In genomic region chr4:176744091-176744490, GRCh38 we compare ENCODE assay signal across 21 cellular contexts. TPM values are rescaled to one million over a fixed set of nuclear protein-coding genes. Genes with fewer than 3 reads are reported as not detected.
DNase-seq lines count a peak whose midpoint lies in the region; ATAC-seq and TF ChIP-seq lines count a peak whose summit lies in the region.
"Had no signal": no experiment of that assay in that cellular context is flagged by ENCODE, and none has a peak within 500 bp of the region (broad histone marks: within the 10 kb centered on the region; RNA-seq: fewer than 3 reads in every experiment).

No MANE protein-coding gene starts in this region.

- no peak overlapping the region for H2AFZ ChIP-seq in ACC112 (ENCODE audit: low read length, unreplicated experiment)
- H2AFZ ChIP-seq: GM23338 had no signal

- peaks cover 33% of the 10 kb centered on the region for H3K4me1 ChIP-seq in ACC112 (ENCODE audit: control insufficient read depth, insufficient read depth, low read length, unreplicated experiment)
- no peaks in the 10 kb centered on the region for H3K4me1 ChIP-seq in psoas muscle
- H3K4me1 ChIP-seq: BE2C had no signal

- no peak for TF ChIP-seq CTCF in psoas muscle (IDR thresholded peaks at IDR 0.05)

- intact Hi-C loops in psoas muscle (cut with DNase I): no loop called here

- H3K79me2 ChIP-seq in ACC112 (ENCODE audit: control insufficient read depth, insufficient read depth, low read length, unreplicated experiment): peaks cover 91% of the 10 kb centered on the region

- H3K9me3 ChIP-seq in psoas muscle: no peaks in the 10 kb centered on the region
- H3K9me3 ChIP-seq: BE2C had no signal

- 93 to 97% (median 95%) methylated on average over 2 of the region's 2 CpGs for WGBS in psoas muscle, 3 donors

- H3K27me3 ChIP-seq in ACC112 (ENCODE audit: insufficient read depth, low read length) (no peaks in the 10 kb centered on the region), psoas muscle (ENCODE audit: insufficient read depth in 3 of 3, low read length in 2 of 3) (peaks cover 0 to 2% (median 0%) of the 10 kb centered on the region in 3 donors)
- H3K27me3 ChIP-seq: BE2C had no signal

- DNase-seq in HCEC 1CT (peak; percentile 70), iris pigment epithelial cell (ENCODE audit: low read depth) (peak; percentile 17), NCI-H2196 (lab: John Stamatoyannopoulos, UW; ENCODE audit: unreplicated experiment) (no peak), psoas muscle (no peak), OCI-M1 (lab: John Stamatoyannopoulos, UW) (no peak)
- DNase-seq: 8988T; BE2C; C1 segment of cervical spinal cord; CD4-positive, CD25-positive, alpha-beta regulatory T cell; CD8-positive, alpha-beta memory T cell; COR-L47; DMS 273 treated with DMSO at 0.1 percent for 48 hours; DMS53; DND-41; EL had no signal

- H3K27ac ChIP-seq in ACC112 (ENCODE audit: low read depth, low read length) (peak overlapping the region; percentile 2), psoas muscle (no peak overlapping the region)

- H3K36me3 ChIP-seq in ACC112 (ENCODE audit: insufficient read depth, low read length) (no peaks in the 10 kb centered on the region), psoas muscle (ENCODE audit: insufficient read depth in 1 of 2, low read depth in 1 of 2) (no peaks in the 10 kb centered on the region)
- H3K36me3 ChIP-seq: BE2C had no signal

- H3K4me3 ChIP-seq in ACC112 (ENCODE audit: low read depth, low read length): no peak overlapping the region
- H3K4me3 ChIP-seq in psoas muscle: no peak overlapping the region
- H3K4me3 ChIP-seq: GM23338 had no signal

- ATAC-seq in SK-N-SH treated with all-trans-retinoic acid at 6 μM for 48 hours (peak; percentile 8; the same call in 2 of the 3 replicates), psoas muscle (no peak)
- ATAC-seq: GM23338, HCT116 had no signal

TF ChIP-seq in SK-N-SH treated with all-trans-retinoic acid at 6 μM for 48 hours, 23 proteins besides CTCF, POLR2A, EP300 and RAD21:
- TF ChIP-seq ZC3H10 (CRISPR knock-in tag; IDR thresholded peaks at IDR 0.05) (no peak), RARB (CRISPR knock-in tag; IDR thresholded peaks at IDR 0.05) (no peak), ISL1 (CRISPR knock-in tag; IDR thresholded peaks at IDR 0.05) (no peak), GLIS3 (CRISPR knock-in tag; IDR thresholded peaks at IDR 0.05) (no peak), OSR1 (CRISPR knock-in tag; IDR thresholded peaks at IDR 0.05) (no peak), POU6F1 (CRISPR knock-in tag; IDR thresholded peaks at IDR 0.05; ENCODE audit: borderline replicate concordance, low read depth) (no peak), SNAI2 (CRISPR knock-in tag; IDR thresholded peaks at IDR 0.05) (no peak), ZNF70 (CRISPR knock-in tag; IDR thresholded peaks at IDR 0.05) (no peak), ESRRG (CRISPR knock-in tag; IDR thresholded peaks at IDR 0.05) (no peak), TCF4 (CRISPR knock-in tag; IDR thresholded peaks at IDR 0.05; ENCODE audit: borderline replicate concordance) (no peak), PATZ1 (CRISPR knock-in tag; IDR thresholded peaks at IDR 0.05; ENCODE audit: borderline replicate concordance) (no peak), PPARA (CRISPR knock-in tag; IDR thresholded peaks at IDR 0.05; ENCODE audit: borderline replicate concordance) (no peak), BACH2 (CRISPR knock-in tag; IDR thresholded peaks at IDR 0.05; ENCODE audit: borderline replicate concordance) (no peak), ZFP3 (CRISPR knock-in tag; IDR thresholded peaks at IDR 0.05) (no peak), TOX (CRISPR knock-in tag; IDR thresholded peaks at IDR 0.05; ENCODE audit: borderline replicate concordance) (no peak)

RNA-seq across cellular contexts. Expression of gene VEGFC, which starts 48.6 kb away (rescaled TPM):
- 1 to 10 TPM; 3.0 to 7.0 (median 3.8) TPM for total RNA-seq in psoas muscle
- 1 to 10 TPM; 1.8 to 2.9 (median 2.1) TPM for polyA plus RNA-seq in psoas muscle
- total RNA-seq: A673; CD4-positive, CD25-positive, alpha-beta regulatory T cell; CD8-positive, alpha-beta memory T cell; HT-29 had no signal
- polyA plus RNA-seq: CD4-positive, CD25-positive, alpha-beta regulatory T cell; CD8-positive, alpha-beta memory T cell had no signal

Comparison
In these comparisons a context has a peak if more than half of its experiments do, and no peak if none do; other contexts are left out.
1. DNase-seq: peak in HCEC 1CT (single experiment) and iris pigment epithelial cell (single experiment); none in NCI-H2196 (single experiment), psoas muscle (0 of 2) and OCI-M1 (single experiment).